ENCODE assay signal across 1 cellular context in the genomic region with DNA sequence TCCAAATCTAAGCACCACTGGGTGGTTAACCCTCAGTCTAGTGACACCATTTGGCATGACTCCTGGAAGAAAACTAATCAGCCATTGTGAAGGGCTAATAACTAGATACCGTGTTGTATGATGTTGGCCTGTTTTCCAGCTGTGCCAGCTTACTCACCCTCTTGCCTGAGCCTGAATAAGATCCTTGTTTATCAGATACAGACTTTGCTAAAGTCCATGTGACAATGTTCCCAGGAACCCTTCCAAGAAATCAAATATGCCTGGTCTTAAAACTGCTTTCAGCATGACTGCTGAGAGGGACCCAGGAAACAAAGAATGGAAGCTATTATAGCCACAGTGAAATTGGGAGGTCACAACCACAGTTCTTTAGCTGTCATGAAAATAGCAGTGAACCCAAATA.
TF ChIP-seq lines count a peak whose summit lies in the region.

No MANE protein-coding gene starts in this region.

TF ChIP-seq in HepG2, 621 proteins besides CTCF, POLR2A, EP300 and RAD21:
- TF ChIP-seq ATF7 (IDR thresholded peaks at IDR 0.05), result no peak
- no peak for TF ChIP-seq ATF7 (CRISPR knock-in tag; IDR thresholded peaks at IDR 0.05)
- TF ChIP-seq TEAD3 (CRISPR knock-in tag; optimal IDR thresholded peaks at IDR 0.05; ENCODE audit: borderline replicate concordance), result no peak
- no peak for TF ChIP-seq ZNF383 (CRISPR knock-in tag; IDR thresholded peaks at IDR 0.05; ENCODE audit: borderline replicate concordance)
- no peak for TF ChIP-seq ARHGAP35 (CRISPR knock-in tag; IDR thresholded peaks at IDR 0.05; ENCODE audit: borderline replicate concordance)
- TF ChIP-seq, protein P1, sequence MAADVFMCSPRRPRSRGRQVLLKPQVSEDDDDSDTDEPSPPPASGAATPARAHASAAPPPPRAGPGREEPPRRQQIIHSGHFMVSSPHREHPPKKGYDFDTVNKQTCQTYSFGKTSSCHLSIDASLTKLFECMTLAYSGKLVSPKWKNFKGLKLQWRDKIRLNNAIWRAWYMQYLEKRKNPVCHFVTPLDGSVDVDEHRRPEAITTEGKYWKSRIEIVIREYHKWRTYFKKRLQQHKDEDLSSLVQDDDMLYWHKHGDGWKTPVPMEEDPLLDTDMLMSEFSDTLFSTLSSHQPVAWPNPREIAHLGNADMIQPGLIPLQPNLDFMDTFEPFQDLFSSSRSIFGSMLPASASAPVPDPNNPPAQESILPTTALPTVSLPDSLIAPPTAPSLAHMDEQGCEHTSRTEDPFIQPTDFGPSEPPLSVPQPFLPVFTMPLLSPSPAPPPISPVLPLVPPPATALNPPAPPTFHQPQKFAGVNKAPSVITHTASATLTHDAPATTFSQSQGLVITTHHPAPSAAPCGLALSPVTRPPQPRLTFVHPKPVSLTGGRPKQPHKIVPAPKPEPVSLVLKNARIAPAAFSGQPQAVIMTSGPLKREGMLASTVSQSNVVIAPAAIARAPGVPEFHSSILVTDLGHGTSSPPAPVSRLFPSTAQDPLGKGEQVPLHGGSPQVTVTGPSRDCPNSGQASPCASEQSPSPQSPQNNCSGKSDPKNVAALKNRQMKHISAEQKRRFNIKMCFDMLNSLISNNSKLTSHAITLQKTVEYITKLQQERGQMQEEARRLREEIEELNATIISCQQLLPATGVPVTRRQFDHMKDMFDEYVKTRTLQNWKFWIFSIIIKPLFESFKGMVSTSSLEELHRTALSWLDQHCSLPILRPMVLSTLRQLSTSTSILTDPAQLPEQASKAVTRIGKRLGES (CRISPR knock-in tag; IDR thresholded peaks at IDR 0.05; ENCODE audit: borderline replicate concordance), result no peak
- TF ChIP-seq, protein P2, sequence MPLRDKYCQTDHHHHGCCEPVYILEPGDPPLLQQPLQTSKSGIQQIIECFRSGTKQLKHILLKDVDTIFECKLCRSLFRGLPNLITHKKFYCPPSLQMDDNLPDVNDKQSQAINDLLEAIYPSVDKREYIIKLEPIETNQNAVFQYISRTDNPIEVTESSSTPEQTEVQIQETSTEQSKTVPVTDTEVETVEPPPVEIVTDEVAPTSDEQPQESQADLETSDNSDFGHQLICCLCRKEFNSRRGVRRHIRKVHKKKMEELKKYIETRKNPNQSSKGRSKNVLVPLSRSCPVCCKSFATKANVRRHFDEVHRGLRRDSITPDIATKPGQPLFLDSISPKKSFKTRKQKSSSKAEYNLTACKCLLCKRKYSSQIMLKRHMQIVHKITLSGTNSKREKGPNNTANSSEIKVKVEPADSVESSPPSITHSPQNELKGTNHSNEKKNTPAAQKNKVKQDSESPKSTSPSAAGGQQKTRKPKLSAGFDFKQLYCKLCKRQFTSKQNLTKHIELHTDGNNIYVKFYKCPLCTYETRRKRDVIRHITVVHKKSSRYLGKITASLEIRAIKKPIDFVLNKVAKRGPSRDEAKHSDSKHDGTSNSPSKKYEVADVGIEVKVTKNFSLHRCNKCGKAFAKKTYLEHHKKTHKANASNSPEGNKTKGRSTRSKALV (CRISPR knock-in tag; IDR thresholded peaks at IDR 0.05), result no peak
- no peak for TF ChIP-seq NFYB (CRISPR knock-in tag; IDR thresholded peaks at IDR 0.05)
